10 cellular contexts compared by ENCODE assay signal in the genomic region with DNA sequence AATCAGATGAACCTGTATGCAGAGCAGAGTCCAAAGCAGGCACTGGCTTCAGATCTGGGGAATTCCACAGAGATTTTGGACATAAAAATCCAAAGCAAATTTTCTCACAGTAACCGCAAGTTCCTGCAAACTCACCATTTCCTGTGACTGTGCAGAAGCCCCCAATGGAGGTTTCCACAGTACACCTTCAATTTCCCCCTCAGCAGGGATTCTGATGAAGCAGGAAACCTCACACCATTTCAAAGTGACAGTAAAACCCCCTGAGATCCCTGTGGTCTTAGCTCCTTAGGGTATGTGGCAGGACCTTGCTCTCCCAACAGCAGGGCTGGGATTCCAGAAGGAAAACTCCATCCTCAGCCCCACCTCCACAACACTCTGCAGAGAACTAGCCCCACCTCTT. TPM values are rescaled to one million over a fixed set of nuclear protein-coding genes. Genes with fewer than 3 reads are reported as not detected.
A peak's percentile ranks its signal among the peaks of the same experiment; 100 is the strongest.
DNase-seq lines count a peak whose midpoint lies in the region; ATAC-seq and TF ChIP-seq lines count a peak whose summit lies in the region.
"Had no signal": no experiment of that assay in that cellular context is flagged by ENCODE, and none has a peak within 500 bp of the region (broad histone marks: within the 10 kb centered on the region; RNA-seq: fewer than 3 reads in every experiment).

No MANE protein-coding gene starts in this region.

- peaks cover 0 to 14% of the 10 kb centered on the region in 2 donors for H3K4me1 ChIP-seq in right atrium auricular region
- peaks cover 39% of the 10 kb centered on the region for H3K4me1 ChIP-seq in adipocyte (ENCODE audit: control insufficient read depth, insufficient read depth, low read length)
- peaks cover 26% of the 10 kb centered on the region for H3K4me1 ChIP-seq in vagina

- no peak for TF ChIP-seq POLR2A in vagina (IDR thresholded peaks at IDR 0.05)

- H3K27me3 ChIP-seq in right atrium auricular region (no peaks in the 10 kb centered on the region), adipocyte (replicated peaks; ENCODE audit: control insufficient read depth, insufficient read depth, low read length) (no peaks in the 10 kb centered on the region), vagina (no peaks in the 10 kb centered on the region)

- no peaks in the 10 kb centered on the region for H3K9me3 ChIP-seq in right atrium auricular region
- no peaks in the 10 kb centered on the region for H3K9me3 ChIP-seq in adipocyte (ENCODE audit: control insufficient read depth, low read length)
- no peaks in the 10 kb centered on the region for H3K9me3 ChIP-seq in vagina

- peaks cover 0 to 3% (median 0%) of the 10 kb centered on the region in 3 donors for H3K27me3 Mint-ChIP-seq in immature natural killer cell (ENCODE audit: low read depth in 3 of 3)

- peaks cover 38 to 50% of the 10 kb centered on the region in 2 donors for H3K4me1 Mint-ChIP-seq in immature natural killer cell

- peak overlapping the region; percentile 81 for H3K9ac ChIP-seq in adipocyte (ENCODE audit: low read length)

- peaks cover 0 to 17% (median 0%) of the 10 kb centered on the region in 3 donors for H3K36me3 Mint-ChIP-seq in immature natural killer cell
- H3K36me3 Mint-ChIP-seq: brain had no signal

- peak overlapping the region in 4 of 5 donors; percentile 3 to 60 (median 36) for H3K4me3 Mint-ChIP-seq in immature natural killer cell

- ATAC-seq in Right ventricle myocardium superior (ENCODE audit: poor library complexity), result peak; percentile 41
- ATAC-seq in GM18858 (IDR thresholded peaks at IDR 0.05; ENCODE audit: unreplicated experiment), result no peak

- DNase-seq in Right ventricle myocardium superior, result no peak
- DNase-seq in right atrium auricular region (ENCODE audit: low spot score), result no peak
- no peak for DNase-seq in adipocyte (ENCODE audit: low read depth)
- DNase-seq in immature natural killer cell, result peak in 2 of 3 donors; percentile 36 to 54
- DNase-seq in vagina (ENCODE audit: extremely low spot score in 2 of 2), result no peak
- no peak for DNase-seq in stimulated activated naive CD4-positive, alpha-beta T cell treated with Interleukin-2 at 50 U/mL for 16 hours (lab: John Stamatoyannopoulos, UW)
- DNase-seq in NCI-H1092 treated with DMSO at 0.1 percent for 48 hours (lab: John Stamatoyannopoulos, UW), result no peak

- no peaks in the 10 kb centered on the region for H3K9me3 Mint-ChIP-seq in immature natural killer cell

- TF ChIP-seq CTCF in right atrium auricular region (IDR thresholded peaks at IDR 0.05) (no peak), vagina (IDR thresholded peaks at IDR 0.05) (no peak)

- H3K27ac ChIP-seq in right atrium auricular region (peak overlapping the region in 1 of 2 donors; percentile 20), vagina (peak overlapping the region; percentile 48)

- H3K4me3 ChIP-seq in right atrium auricular region (no peak overlapping the region), adipocyte (ENCODE audit: low read length) (peak overlapping the region; percentile 74), vagina (no peak overlapping the region)

- intact Hi-C loops in Right ventricle myocardium superior (cut with DNase I), result no loop called here
- intact Hi-C loops in vagina (cut with DNase I), result no loop called here

- H3K27ac Mint-ChIP-seq in immature natural killer cell, result peak overlapping the region in 4 of 6 donors; percentile 13 to 52 (median 44)

- H3K36me3 ChIP-seq in right atrium auricular region (no peaks in the 10 kb centered on the region), adipocyte (ENCODE audit: control insufficient read depth, insufficient read depth, low read length, severe bottlenecking) (no peaks in the 10 kb centered on the region), vagina (no peaks in the 10 kb centered on the region)

RNA-seq across cellular contexts. Expression of a gene that starts 6.0 kb away (rescaled TPM):
- 37.9 TPM for total RNA-seq in Right ventricle myocardium superior
- 10 to 100 TPM; 40.5 to 64.8 TPM for total RNA-seq in right atrium auricular region
- polyA plus RNA-seq in immature natural killer cell, result 100 to 1,000 TPM; 141 to 245 (median 183) TPM
- total RNA-seq in vagina, result 221 TPM

RNA-seq across cellular contexts. Expression of a gene that starts 57.2 kb away (rescaled TPM):
- not detected for total RNA-seq in Right ventricle myocardium superior
- total RNA-seq in right atrium auricular region, result not detected
- polyA plus RNA-seq in immature natural killer cell, result not detected
- not detected for total RNA-seq in vagina
- total RNA-seq: liver had no signal
- polyA plus RNA-seq: liver had no signal

Comparison
In these comparisons a context has a peak if more than half of its experiments do, and no peak if none do; other contexts are left out.
1. DNase-seq: peak in immature natural killer cell (2 of 3); none in Right ventricle myocardium superior (single experiment), right atrium auricular region (single experiment), adipocyte (single experiment), vagina (0 of 2), stimulated activated naive CD4-positive, alpha-beta T cell treated with Interleukin-2 at 50 U/mL for 16 hours (single experiment) and NCI-H1092 treated with DMSO at 0.1 percent for 48 hours (single experiment).